In genomic region chr2:141824790-141825189, GRCh38 we compare ENCODE assay signal across 1 cellular context.
TF ChIP-seq lines count a peak whose summit lies in the region.

No MANE protein-coding gene starts in this region.

TF ChIP-seq in H1, 55 proteins besides CTCF, POLR2A, EP300 and RAD21:
- TF ChIP-seq BCL11A (IDR thresholded peaks at IDR 0.05; ENCODE audit: low read depth in 2 of 2, low read length in 2 of 2): no peak
- no peak for TF ChIP-seq E2F6 (IDR thresholded peaks at IDR 0.05)
- TF ChIP-seq SP4 (IDR thresholded peaks at IDR 0.05; ENCODE audit: low read length): no peak
- TF ChIP-seq TEAD4 (IDR thresholded peaks at IDR 0.05; ENCODE audit: low read depth, low read length): no peak
- TF ChIP-seq MAX (IDR thresholded peaks at IDR 0.05): no peak
- TF ChIP-seq RFX5 (IDR thresholded peaks at IDR 0.05; ENCODE audit: borderline replicate concordance, low read depth, low read length): no peak
- TF ChIP-seq POLR2AphosphoS5 (IDR thresholded peaks at IDR 0.05; ENCODE audit: low read depth, low read length): no peak
- TF ChIP-seq SIX5 (IDR thresholded peaks at IDR 0.05; ENCODE audit: low read depth, low read length): no peak
- TF ChIP-seq JUND (IDR thresholded peaks at IDR 0.05; ENCODE audit: low read length): no peak
- no peak for TF ChIP-seq CHD7 (IDR thresholded peaks at IDR 0.05; ENCODE audit: insufficient replicate concordance, low read length)
